Comparison of ENCODE assay signal across 8 cellular contexts in the genomic region with DNA sequence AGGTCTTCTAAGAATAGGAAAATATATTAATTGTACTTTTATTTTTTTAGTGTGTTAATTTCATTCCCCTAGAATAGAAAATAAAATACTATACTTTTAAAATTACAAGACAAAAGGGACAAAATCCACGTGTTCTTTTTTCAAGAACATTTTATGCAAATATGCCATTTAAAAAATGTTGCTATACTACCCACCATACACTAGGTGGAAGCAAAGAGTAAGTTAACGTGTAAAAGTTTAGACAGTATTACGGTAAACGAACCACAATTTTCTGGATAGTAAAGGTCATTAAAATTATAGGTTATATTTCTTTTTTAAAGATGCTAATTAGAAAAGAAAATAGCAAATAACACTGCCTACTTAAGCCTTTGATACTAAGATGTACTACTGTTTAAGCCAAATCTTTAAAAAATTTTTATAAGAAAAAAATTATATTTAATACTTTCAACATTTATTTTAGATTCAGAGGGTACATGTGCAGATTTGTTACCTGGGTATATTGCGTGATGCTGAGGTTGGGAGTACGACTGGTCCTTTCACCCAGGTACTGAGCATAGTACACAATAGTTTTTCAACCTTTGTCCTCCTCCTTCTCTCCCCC.
DNase-seq lines count a peak whose midpoint lies in the region; ATAC-seq and TF ChIP-seq lines count a peak whose summit lies in the region.

No MANE protein-coding gene starts in this region.

- peak; percentile 3 for DNase-seq in GM04503 (ENCODE audit: low read depth)
- peak; percentile 49 for DNase-seq in HT-29 (ENCODE audit: low spot score)
- DNase-seq in SK-N-SH, result peak; percentile 47
- no peak for DNase-seq in stomach
- no peak for DNase-seq in GDM1 (lab: John Stamatoyannopoulos, UW)
- DNase-seq in activated CD4-positive, alpha-beta memory T cell treated with anti-CD3 and anti-CD28 coated beads, Interleukin-2, amount 10 ng/mL, durations not matched to agents 7 days and 5 days, result no peak

- H3K27ac Mint-ChIP-seq in activated CD4-positive, alpha-beta memory T cell treated with anti-CD3 and anti-CD28 coated beads, Interleukin-2, amount 10 ng/mL, durations not matched to agents 7 days and 5 days, result no peak overlapping the region

- CTCF ChIA-PET in SK-N-SH (lab: Yijun Ruan, JAX), result interaction anchor here (0.8 to 1.6 kb wide), 7 partner anchors 8 to 408 kb away, joined by 3 to 5 read pairs (median 3); no protein-coding TSS in a partner anchor
- CTCF ChIA-PET in activated CD4-positive, alpha-beta memory T cell treated with anti-CD3 and anti-CD28 coated beads, Interleukin-2, amount 10 ng/mL, durations not matched to agents 7 days and 5 days (lab: Charles Lee), result interaction anchor here (1.1 kb wide), 1 partner anchor 408 kb away, joined by 5 read pairs; no protein-coding TSS in a partner anchor

- no peaks in the 10 kb centered on the region for H3K36me3 ChIP-seq in SK-N-SH (replicated peaks in 1 of 2; ENCODE audit: control insufficient read depth in 1 of 2, insufficient read depth in 2 of 2, low read length in 1 of 2)
- H3K36me3 ChIP-seq in gastroesophageal sphincter, result no peaks in the 10 kb centered on the region
- no peaks in the 10 kb centered on the region for H3K36me3 ChIP-seq in stomach

- no peaks in the 10 kb centered on the region for H3K36me3 Mint-ChIP-seq in activated CD4-positive, alpha-beta memory T cell treated with anti-CD3 and anti-CD28 coated beads, Interleukin-2, amount 10 ng/mL, durations not matched to agents 7 days and 5 days (ENCODE audit: low read depth)

- H3K4me1 ChIP-seq in SK-N-SH (ENCODE audit: control insufficient read depth in 1 of 2, insufficient read depth in 2 of 2, low read depth in 1 of 2, low read length in 1 of 2), result peaks cover 0 to 6% of the 10 kb centered on the region in 2 experiments; a peak in 2 of 4 replicates
- no peaks in the 10 kb centered on the region for H3K4me1 ChIP-seq in gastroesophageal sphincter
- peaks cover 0 to 11% (median 2%) of the 10 kb centered on the region in 4 donors for H3K4me1 ChIP-seq in stomach

- H3F3A ChIP-seq in SK-N-SH (replicated peaks; ENCODE audit: insufficient read depth), result no peaks in the 10 kb centered on the region

- H3K4me3 Mint-ChIP-seq in activated CD4-positive, alpha-beta memory T cell treated with anti-CD3 and anti-CD28 coated beads, Interleukin-2, amount 10 ng/mL, durations not matched to agents 7 days and 5 days, result no peak overlapping the region

- no peaks in the 10 kb centered on the region for H4K20me1 ChIP-seq in SK-N-SH (ENCODE audit: insufficient read depth)

- POLR2A ChIA-PET in SK-N-SH (lab: Yijun Ruan, JAX), result no interaction called here
- POLR2A ChIA-PET in activated CD4-positive, alpha-beta memory T cell treated with anti-CD3 and anti-CD28 coated beads, Interleukin-2, amount 10 ng/mL, durations not matched to agents 7 days and 5 days (lab: Charles Lee), result no interaction called here

- TF ChIP-seq EP300 in SK-N-SH (IDR thresholded peaks at IDR 0.05; ENCODE audit: borderline replicate concordance in 1 of 2, low read depth in 1 of 2, low read length in 1 of 2) (no peak), gastroesophageal sphincter (IDR thresholded peaks at IDR 0.05) (no peak), stomach (IDR thresholded peaks at IDR 0.05) (no peak)

- no peak overlapping the region for H3K9ac ChIP-seq in SK-N-SH

- H3K9me3 ChIP-seq in SK-N-SH (no peaks in the 10 kb centered on the region), gastroesophageal sphincter (no peaks in the 10 kb centered on the region), stomach (no peaks in the 10 kb centered on the region)

- H3K27me3 Mint-ChIP-seq in activated CD4-positive, alpha-beta memory T cell treated with anti-CD3 and anti-CD28 coated beads, Interleukin-2, amount 10 ng/mL, durations not matched to agents 7 days and 5 days, result no peaks in the 10 kb centered on the region

- H3K4me3 ChIP-seq in SK-N-SH (ENCODE audit: low read depth in 2 of 2, low read length in 1 of 2) (no peak overlapping the region; a peak in 1 of 4 replicates), gastroesophageal sphincter (no peak overlapping the region), stomach (no peak overlapping the region)

- ATAC-seq in GM21515 (IDR thresholded peaks at IDR 0.05; ENCODE audit: unreplicated experiment), result peak; percentile 84
- ATAC-seq in gastroesophageal sphincter, result peak; percentile 62

- no peaks in the 10 kb centered on the region for H3K4me1 Mint-ChIP-seq in activated CD4-positive, alpha-beta memory T cell treated with anti-CD3 and anti-CD28 coated beads, Interleukin-2, amount 10 ng/mL, durations not matched to agents 7 days and 5 days

- TF ChIP-seq CTCF in SK-N-SH (IDR thresholded peaks at IDR 0.05) (peak; percentile 77), gastroesophageal sphincter (IDR thresholded peaks at IDR 0.05) (peak; percentile 38 to 62 (median 48)), stomach (IDR thresholded peaks at IDR 0.05) (peak in 5 of 7 experiments; percentile 28 to 61 (median 45))

- peak; percentile 79 for TF ChIP-seq RAD21 in SK-N-SH (IDR thresholded peaks at IDR 0.05; ENCODE audit: low read length)

- intact Hi-C loops in stomach (cut with DNase I; ENCODE audit: low total_unique reads), result no loop called here

- H3K27me3 ChIP-seq in SK-N-SH (ENCODE audit: insufficient read depth) (0 out of 2 replicates have a peak, but pooled peaks cover 4% of the 10 kb centered on the region), gastroesophageal sphincter (no peaks in the 10 kb centered on the region), stomach (no peaks in the 10 kb centered on the region)

- no peak overlapping the region; the same call in 1 of the 2 replicates for H2AFZ ChIP-seq in SK-N-SH (ENCODE audit: low read depth)

- no peak overlapping the region for H3K4me2 ChIP-seq in SK-N-SH

- no peak overlapping the region for H3K27ac ChIP-seq in SK-N-SH (ENCODE audit: low read depth in 2 of 2, low read length in 1 of 2)
- H3K27ac ChIP-seq in gastroesophageal sphincter, result no peak overlapping the region
- H3K27ac ChIP-seq in stomach, result no peak overlapping the region

- no peaks in the 10 kb centered on the region for H3K79me2 ChIP-seq in SK-N-SH (ENCODE audit: insufficient read depth)

- WGBS in SK-N-SH (ENCODE audit: low lambda C conversion rate), result 4% methylated on average over 6 of the region's 6 CpGs
- WGBS in gastroesophageal sphincter (ENCODE audit: low coverage in 1 of 2), 2 donors, result 12 to 13% methylated on average over 6 of the region's 6 CpGs
- WGBS in stomach, 5 donors, result 9 to 14% (median 10%) methylated on average over 6 of the region's 6 CpGs

- no peak for TF ChIP-seq POLR2A in gastroesophageal sphincter (IDR thresholded peaks at IDR 0.05)
- no peak for TF ChIP-seq POLR2A in stomach (IDR thresholded peaks at IDR 0.05)

- no peaks in the 10 kb centered on the region for H3K9me3 Mint-ChIP-seq in activated CD4-positive, alpha-beta memory T cell treated with anti-CD3 and anti-CD28 coated beads, Interleukin-2, amount 10 ng/mL, durations not matched to agents 7 days and 5 days

- H3K9me2 ChIP-seq in SK-N-SH, result no peaks in the 10 kb centered on the region

TF ChIP-seq in SK-N-SH, 30 proteins besides CTCF, POLR2A, EP300 and RAD21:
- TF ChIP-seq, protein P1, sequence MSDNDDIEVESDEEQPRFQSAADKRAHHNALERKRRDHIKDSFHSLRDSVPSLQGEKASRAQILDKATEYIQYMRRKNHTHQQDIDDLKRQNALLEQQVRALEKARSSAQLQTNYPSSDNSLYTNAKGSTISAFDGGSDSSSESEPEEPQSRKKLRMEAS (IDR thresholded peaks at IDR 0.05; ENCODE audit: low read depth), result no peak
- TF ChIP-seq MEF2A (IDR thresholded peaks at IDR 0.05; ENCODE audit: borderline replicate concordance, low read depth) (no peak), SMC3 (IDR thresholded peaks at IDR 0.05; ENCODE audit: low read depth, low read length) (peak; percentile 20; the same call in 1 of the 2 replicates), NFIC (IDR thresholded peaks at IDR 0.05; ENCODE audit: borderline replicate concordance) (no peak), GATA2 (CRISPR knock-in tag; IDR thresholded peaks at IDR 0.05) (no peak)

Comparison
In these comparisons a context has a peak if more than half of its experiments do, and no peak if none do; other contexts are left out.
1. DNase-seq: peak in GM04503 (single experiment), HT-29 (single experiment) and SK-N-SH (single experiment); none in stomach (single experiment), GDM1 (single experiment) and activated CD4-positive, alpha-beta memory T cell treated with anti-CD3 and anti-CD28 coated beads, Interleukin-2, amount 10 ng/mL, durations not matched to agents 7 days and 5 days (single experiment).
2. Peak in every context shown above with its lines, with median percentiles within 50 percentile points of each other: CTCF ChIP-seq.